ENCODE assay signal across 17 cellular contexts in genomic region chr20:39036851-39037250, GRCh38.
"Had no signal": no experiment of that assay in that cellular context is flagged by ENCODE, and none has a peak within 500 bp of the region (broad histone marks: within the 10 kb centered on the region; RNA-seq: fewer than 3 reads in every experiment).

No MANE protein-coding gene starts in this region.

- H3K4me3 Mint-ChIP-seq: activated naive CD4-positive, alpha-beta T cell treated with anti-CD3 and anti-CD28 coated beads, Interleukin-2, amount 50 U/mL, for 24 hours; activated T-helper 17 cell treated with anti-CD3 and anti-CD28 coated beads, Interleukin-2, amount 50 U/mL, for 72 hours; memory B cell; stimulated activated naive CD8-positive, alpha-beta T cell treated with anti-CD3 and anti-CD28 coated beads, Interleukin-15, amount 100 ng/mL, for 72 hours; WTC11 had no signal

- H2AFZ ChIP-seq: parathyroid adenoma had no signal

- H3K27me3 ChIP-seq: heart right ventricle, tibial nerve had no signal

- H3K4me3 ChIP-seq: heart right ventricle, left ventricle myocardium inferior, tibial nerve had no signal

- H3K79me2 ChIP-seq: parathyroid adenoma had no signal

- H3K4me2 ChIP-seq: SK-N-SH had no signal

- H3K4me1 ChIP-seq: heart right ventricle, left ventricle myocardium inferior, parathyroid adenoma, tibial nerve had no signal

- ATAC-seq: activated T-helper 17 cell treated with anti-CD3 and anti-CD28 coated beads, Interleukin-2, amount 50 U/mL, for 72 hours; heart right ventricle; stimulated activated naive CD8-positive, alpha-beta T cell treated with anti-CD3 and anti-CD28 coated beads, Interleukin-15, amount 100 ng/mL, for 72 hours; WTC11 had no signal

- H3K9ac ChIP-seq: parathyroid adenoma, SK-N-SH had no signal

- H3K27me3 Mint-ChIP-seq: activated naive CD4-positive, alpha-beta T cell treated with anti-CD3 and anti-CD28 coated beads, Interleukin-2, amount 50 U/mL, for 24 hours; activated T-helper 17 cell treated with anti-CD3 and anti-CD28 coated beads, Interleukin-2, amount 50 U/mL, for 72 hours; memory B cell; stimulated activated naive CD8-positive, alpha-beta T cell treated with anti-CD3 and anti-CD28 coated beads, Interleukin-15, amount 100 ng/mL, for 72 hours had no signal

- DNase-seq: activated CD4-positive, alpha-beta T cell treated with anti-CD3 and anti-CD28 coated beads for 48 hours; activated T-cell treated with anti-CD3 and anti-CD28 coated beads for 4 hours; amniotic stem cell; dermis blood vessel endothelial cell; heart right ventricle; left ventricle myocardium inferior; retina; SK-N-SH; stimulated activated CD4-positive, alpha-beta T cell treated with anti-CD3 and anti-CD28 coated beads, Interleukin-15, amount 100 ng/mL, for 24 hours; stimulated activated CD4-positive, alpha-beta T cell treated with anti-CD3 and anti-CD28 coated beads, Interleukin-4, amount 100 ng/mL, for 4 hours; stimulated activated naive CD8-positive, alpha-beta T cell treated with anti-CD3 and anti-CD28 coated beads, Interleukin-15, amount 100 ng/mL, for 72 hours had no signal

- H3K27ac Mint-ChIP-seq: activated naive CD4-positive, alpha-beta T cell treated with anti-CD3 and anti-CD28 coated beads, Interleukin-2, amount 50 U/mL, for 24 hours; activated T-helper 17 cell treated with anti-CD3 and anti-CD28 coated beads, Interleukin-2, amount 50 U/mL, for 72 hours; memory B cell; stimulated activated naive CD8-positive, alpha-beta T cell treated with anti-CD3 and anti-CD28 coated beads, Interleukin-15, amount 100 ng/mL, for 72 hours; WTC11 had no signal

- H3K9me3 ChIP-seq: heart right ventricle, left ventricle myocardium inferior, SK-N-SH, tibial nerve had no signal

- H3K9me3 Mint-ChIP-seq: activated naive CD4-positive, alpha-beta T cell treated with anti-CD3 and anti-CD28 coated beads, Interleukin-2, amount 50 U/mL, for 24 hours; activated T-helper 17 cell treated with anti-CD3 and anti-CD28 coated beads, Interleukin-2, amount 50 U/mL, for 72 hours; memory B cell; stimulated activated naive CD8-positive, alpha-beta T cell treated with anti-CD3 and anti-CD28 coated beads, Interleukin-15, amount 100 ng/mL, for 72 hours; WTC11 had no signal

- H3K27ac ChIP-seq: heart right ventricle, left ventricle myocardium inferior, parathyroid adenoma, tibial nerve had no signal

- H3K4me1 Mint-ChIP-seq: activated naive CD4-positive, alpha-beta T cell treated with anti-CD3 and anti-CD28 coated beads, Interleukin-2, amount 50 U/mL, for 24 hours; activated T-helper 17 cell treated with anti-CD3 and anti-CD28 coated beads, Interleukin-2, amount 50 U/mL, for 72 hours; memory B cell; stimulated activated naive CD8-positive, alpha-beta T cell treated with anti-CD3 and anti-CD28 coated beads, Interleukin-15, amount 100 ng/mL, for 72 hours; WTC11 had no signal
